In the genomic region with DNA sequence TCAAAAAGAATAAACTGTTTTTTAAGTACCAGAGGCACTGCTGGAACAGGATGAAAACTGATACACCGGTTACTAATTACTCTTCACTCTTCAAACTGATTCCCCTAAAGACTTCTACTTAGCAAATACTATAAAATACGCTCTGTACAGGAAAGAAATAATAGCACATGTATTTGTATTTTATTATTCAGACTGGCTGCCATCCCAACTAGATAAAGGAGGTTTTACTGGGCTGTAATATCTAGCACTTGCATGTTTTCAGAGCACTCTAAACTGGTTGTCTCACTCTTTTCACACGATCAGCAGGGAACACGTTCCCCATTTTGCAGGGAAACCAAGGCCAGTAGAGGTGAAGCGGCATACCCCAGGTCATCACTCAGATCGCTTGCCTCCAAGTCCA, we compare ENCODE assay signal across 18 cellular contexts. TPM values are rescaled to one million over a fixed set of nuclear protein-coding genes. Genes with fewer than 3 reads are reported as not detected.
"Had no signal": no experiment of that assay in that cellular context is flagged by ENCODE, and none has a peak within 500 bp of the region (broad histone marks: within the 10 kb centered on the region; RNA-seq: fewer than 3 reads in every experiment).

No MANE protein-coding gene starts in this region.

- DNase-seq: activated CD4-positive, alpha-beta T cell treated with anti-CD3 and anti-CD28 coated beads for 1 hour; activated CD4-positive, alpha-beta T cell treated with anti-CD3 and anti-CD28 coated beads, Interleukin-2, amount 50 U/mL, for 48 hours; activated gamma-delta T cell treated with Interleukin-2 at 50 U/mL for 16 hours; adrenal gland; dermis blood vessel endothelial cell; effector memory CD4-positive, alpha-beta T cell; esophagus squamous epithelium; mesenchymal stem cell; naive thymus-derived CD8-positive, alpha-beta T cell; stimulated activated naive CD8-positive, alpha-beta T cell treated with anti-CD3 and anti-CD28 coated beads, Interleukin-15, Interleukin-2, amounts not matched to agents 100 U/mL and 50 U/mL, for 24 hours; upper lobe of right lung; WERI-Rb-1 had no signal

- H3K9me3 ChIP-seq: adrenal gland, esophagus squamous epithelium, prostate gland, right atrium auricular region, suprapubic skin, upper lobe of right lung had no signal

- FAIRE-seq: bronchial epithelial cell had no signal

- H3K27ac ChIP-seq: prostate gland, suprapubic skin, upper lobe of right lung, WERI-Rb-1 had no signal

- ATAC-seq: activated naive CD4-positive, alpha-beta T cell treated with anti-CD3 and anti-CD28 coated beads, Interleukin-2, amount 50 U/mL, for 72 hours; naive thymus-derived CD8-positive, alpha-beta T cell; stimulated activated naive CD8-positive, alpha-beta T cell treated with anti-CD3 and anti-CD28 coated beads, Interleukin-15, Interleukin-2, amounts not matched to agents 100 U/mL and 50 U/mL, for 24 hours; upper lobe of right lung had no signal

- H3K27me3 ChIP-seq: adrenal gland, esophagus squamous epithelium, right atrium auricular region, suprapubic skin, upper lobe of right lung had no signal

- H3K4me3 ChIP-seq: adrenal gland, esophagus squamous epithelium, prostate gland, right atrium auricular region, suprapubic skin, upper lobe of right lung had no signal

- H3K36me3 ChIP-seq: prostate gland had no signal

RNA-seq across cellular contexts. Expression of a gene that starts 57.6 kb away (rescaled TPM):
- total RNA-seq: bronchial epithelial cell; naive thymus-derived CD8-positive, alpha-beta T cell; osteocyte had no signal
- polyA plus RNA-seq: naive thymus-derived CD8-positive, alpha-beta T cell had no signal
